1 cellular context compared by ENCODE assay signal in genomic region chr2:148645925-148646559, GRCh38.
TF ChIP-seq lines count a peak whose summit lies in the region.

No MANE protein-coding gene starts in this region.

TF ChIP-seq in HepG2, 621 proteins besides CTCF, POLR2A, EP300 and RAD21 (continued from another document):
- 0 out of 2 replicates have a peak, but pooled peaks have one; percentile 22 for TF ChIP-seq MIER3 (CRISPR knock-in tag; IDR thresholded peaks at IDR 0.05; ENCODE audit: borderline replicate concordance)
- peak; percentile 53; the same call in 1 of the 2 replicates for TF ChIP-seq RFXAP (CRISPR knock-in tag; IDR thresholded peaks at IDR 0.05; ENCODE audit: borderline replicate concordance)
- no peak for TF ChIP-seq THAP9 (CRISPR knock-in tag; IDR thresholded peaks at IDR 0.05; ENCODE audit: borderline replicate concordance)
- TF ChIP-seq, protein P1, sequence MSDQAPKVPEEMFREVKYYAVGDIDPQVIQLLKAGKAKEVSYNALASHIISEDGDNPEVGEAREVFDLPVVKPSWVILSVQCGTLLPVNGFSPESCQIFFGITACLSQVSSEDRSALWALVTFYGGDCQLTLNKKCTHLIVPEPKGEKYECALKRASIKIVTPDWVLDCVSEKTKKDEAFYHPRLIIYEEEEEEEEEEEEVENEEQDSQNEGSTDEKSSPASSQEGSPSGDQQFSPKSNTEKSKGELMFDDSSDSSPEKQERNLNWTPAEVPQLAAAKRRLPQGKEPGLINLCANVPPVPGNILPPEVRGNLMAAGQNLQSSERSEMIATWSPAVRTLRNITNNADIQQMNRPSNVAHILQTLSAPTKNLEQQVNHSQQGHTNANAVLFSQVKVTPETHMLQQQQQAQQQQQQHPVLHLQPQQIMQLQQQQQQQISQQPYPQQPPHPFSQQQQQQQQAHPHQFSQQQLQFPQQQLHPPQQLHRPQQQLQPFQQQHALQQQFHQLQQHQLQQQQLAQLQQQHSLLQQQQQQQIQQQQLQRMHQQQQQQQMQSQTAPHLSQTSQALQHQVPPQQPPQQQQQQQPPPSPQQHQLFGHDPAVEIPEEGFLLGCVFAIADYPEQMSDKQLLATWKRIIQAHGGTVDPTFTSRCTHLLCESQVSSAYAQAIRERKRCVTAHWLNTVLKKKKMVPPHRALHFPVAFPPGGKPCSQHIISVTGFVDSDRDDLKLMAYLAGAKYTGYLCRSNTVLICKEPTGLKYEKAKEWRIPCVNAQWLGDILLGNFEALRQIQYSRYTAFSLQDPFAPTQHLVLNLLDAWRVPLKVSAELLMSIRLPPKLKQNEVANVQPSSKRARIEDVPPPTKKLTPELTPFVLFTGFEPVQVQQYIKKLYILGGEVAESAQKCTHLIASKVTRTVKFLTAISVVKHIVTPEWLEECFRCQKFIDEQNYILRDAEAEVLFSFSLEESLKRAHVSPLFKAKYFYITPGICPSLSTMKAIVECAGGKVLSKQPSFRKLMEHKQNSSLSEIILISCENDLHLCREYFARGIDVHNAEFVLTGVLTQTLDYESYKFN (CRISPR knock-in tag; conservative IDR thresholded peaks at IDR 0.05) = 0 out of 2 replicates have a peak, but pooled peaks have one; percentile 5
- TF ChIP-seq CREM (IDR thresholded peaks at IDR 0.05) = peak; percentile 34; the same call in 1 of the 2 replicates
- no peak for TF ChIP-seq CREM (CRISPR knock-in tag; IDR thresholded peaks at IDR 0.05)
- TF ChIP-seq ZNF577 (CRISPR knock-in tag; IDR thresholded peaks at IDR 0.05; ENCODE audit: borderline replicate concordance, low read depth) = no peak
- peak; percentile 11; the same call in 1 of the 2 replicates for TF ChIP-seq ARID4A (CRISPR knock-in tag; IDR thresholded peaks at IDR 0.05; ENCODE audit: borderline replicate concordance)
- TF ChIP-seq YEATS4 (CRISPR knock-in tag; IDR thresholded peaks at IDR 0.05; ENCODE audit: borderline replicate concordance) = no peak
- 0 out of 2 replicates have a peak, but pooled peaks have one; percentile 61 for TF ChIP-seq HBP1 (CRISPR knock-in tag; IDR thresholded peaks at IDR 0.05; ENCODE audit: low read depth)
- no peak for TF ChIP-seq TBL1XR1 (IDR thresholded peaks at IDR 0.05; ENCODE audit: borderline replicate concordance, low read length, partially characterized antibody)
- TF ChIP-seq RBFOX2 (IDR thresholded peaks at IDR 0.05; ENCODE audit: low read depth, low read length) = no peak
- TF ChIP-seq POLR2G (IDR thresholded peaks at IDR 0.05; ENCODE audit: low read depth, low read length) = no peak
- no peak for TF ChIP-seq PHF8 (CRISPR knock-in tag; IDR thresholded peaks at IDR 0.05)
- TF ChIP-seq, protein P2, sequence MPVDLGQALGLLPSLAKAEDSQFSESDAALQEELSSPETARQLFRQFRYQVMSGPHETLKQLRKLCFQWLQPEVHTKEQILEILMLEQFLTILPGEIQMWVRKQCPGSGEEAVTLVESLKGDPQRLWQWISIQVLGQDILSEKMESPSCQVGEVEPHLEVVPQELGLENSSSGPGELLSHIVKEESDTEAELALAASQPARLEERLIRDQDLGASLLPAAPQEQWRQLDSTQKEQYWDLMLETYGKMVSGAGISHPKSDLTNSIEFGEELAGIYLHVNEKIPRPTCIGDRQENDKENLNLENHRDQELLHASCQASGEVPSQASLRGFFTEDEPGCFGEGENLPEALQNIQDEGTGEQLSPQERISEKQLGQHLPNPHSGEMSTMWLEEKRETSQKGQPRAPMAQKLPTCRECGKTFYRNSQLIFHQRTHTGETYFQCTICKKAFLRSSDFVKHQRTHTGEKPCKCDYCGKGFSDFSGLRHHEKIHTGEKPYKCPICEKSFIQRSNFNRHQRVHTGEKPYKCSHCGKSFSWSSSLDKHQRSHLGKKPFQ (CRISPR knock-in tag; IDR thresholded peaks at IDR 0.05; ENCODE audit: insufficient replicate concordance) = peak; percentile 31
- TF ChIP-seq, protein P3, sequence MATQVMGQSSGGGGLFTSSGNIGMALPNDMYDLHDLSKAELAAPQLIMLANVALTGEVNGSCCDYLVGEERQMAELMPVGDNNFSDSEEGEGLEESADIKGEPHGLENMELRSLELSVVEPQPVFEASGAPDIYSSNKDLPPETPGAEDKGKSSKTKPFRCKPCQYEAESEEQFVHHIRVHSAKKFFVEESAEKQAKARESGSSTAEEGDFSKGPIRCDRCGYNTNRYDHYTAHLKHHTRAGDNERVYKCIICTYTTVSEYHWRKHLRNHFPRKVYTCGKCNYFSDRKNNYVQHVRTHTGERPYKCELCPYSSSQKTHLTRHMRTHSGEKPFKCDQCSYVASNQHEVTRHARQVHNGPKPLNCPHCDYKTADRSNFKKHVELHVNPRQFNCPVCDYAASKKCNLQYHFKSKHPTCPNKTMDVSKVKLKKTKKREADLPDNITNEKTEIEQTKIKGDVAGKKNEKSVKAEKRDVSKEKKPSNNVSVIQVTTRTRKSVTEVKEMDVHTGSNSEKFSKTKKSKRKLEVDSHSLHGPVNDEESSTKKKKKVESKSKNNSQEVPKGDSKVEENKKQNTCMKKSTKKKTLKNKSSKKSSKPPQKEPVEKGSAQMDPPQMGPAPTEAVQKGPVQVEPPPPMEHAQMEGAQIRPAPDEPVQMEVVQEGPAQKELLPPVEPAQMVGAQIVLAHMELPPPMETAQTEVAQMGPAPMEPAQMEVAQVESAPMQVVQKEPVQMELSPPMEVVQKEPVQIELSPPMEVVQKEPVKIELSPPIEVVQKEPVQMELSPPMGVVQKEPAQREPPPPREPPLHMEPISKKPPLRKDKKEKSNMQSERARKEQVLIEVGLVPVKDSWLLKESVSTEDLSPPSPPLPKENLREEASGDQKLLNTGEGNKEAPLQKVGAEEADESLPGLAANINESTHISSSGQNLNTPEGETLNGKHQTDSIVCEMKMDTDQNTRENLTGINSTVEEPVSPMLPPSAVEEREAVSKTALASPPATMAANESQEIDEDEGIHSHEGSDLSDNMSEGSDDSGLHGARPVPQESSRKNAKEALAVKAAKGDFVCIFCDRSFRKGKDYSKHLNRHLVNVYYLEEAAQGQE (IDR thresholded peaks at IDR 0.05; ENCODE audit: borderline replicate concordance in 1 of 2, low read depth in 1 of 2, low read length in 2 of 2) = no peak
- TF ChIP-seq PHF21A (CRISPR knock-in tag; IDR thresholded peaks at IDR 0.05) = 0 out of 2 replicates have a peak, but pooled peaks have one; percentile 7
- 0 out of 2 replicates have a peak, but pooled peaks have one; percentile 17 for TF ChIP-seq TARDBP (CRISPR knock-in tag; IDR thresholded peaks at IDR 0.05)
- TF ChIP-seq ZNF746 (CRISPR knock-in tag; IDR thresholded peaks at IDR 0.05) = no peak
- peak; percentile 72 for TF ChIP-seq NFYC (CRISPR knock-in tag; IDR thresholded peaks at IDR 0.05)
- TF ChIP-seq CHCHD3 (CRISPR knock-in tag; IDR thresholded peaks at IDR 0.05) = no peak
